In genomic region chr10:131738396-131738735, GRCh38 we compare ENCODE assay signal across 22 cellular contexts.
"Had no signal": no experiment of that assay in that cellular context is flagged by ENCODE, and none has a peak within 500 bp of the region (broad histone marks: within the 10 kb centered on the region; RNA-seq: fewer than 3 reads in every experiment).

No MANE protein-coding gene starts in this region.

- H3K27me3 Mint-ChIP-seq: brain, progenitor cell of endocrine pancreas had no signal

- H3K27ac ChIP-seq: heart left ventricle, right atrium auricular region had no signal

- H3K4me3 ChIP-seq: heart left ventricle, mucosa of descending colon, right atrium auricular region had no signal

- H3K36me3 Mint-ChIP-seq: activated naive CD8-positive, alpha-beta T cell treated with anti-CD3 and anti-CD28 coated beads for 36 hours; brain; WTC11 had no signal

- H3K36me3 ChIP-seq: heart left ventricle, right atrium auricular region had no signal

- H3K4me3 Mint-ChIP-seq: activated naive CD8-positive, alpha-beta T cell treated with anti-CD3 and anti-CD28 coated beads for 36 hours; activated T-helper 1 cell treated with anti-CD3 and anti-CD28 coated beads, Interleukin-12 subunit alpha, Interleukin-12 subunit beta, Interleukin-2, Interleukin-4 antibody, amounts not matched to agents 30 ng/mL and 10 ng/mL and 1 ng/mL, durations not matched to agents 14 hours and 24 hours and 36 hours; brain; dendritic cell treated with granulocyte-macrophage colony-stimulating factor and Interleukin-4, amounts not matched to agents 40 ng/mL and 50 ng/mL, for 4 days; effector memory CD8-positive, alpha-beta T cell; stimulated activated naive CD8-positive, alpha-beta T cell treated with anti-CD3 and anti-CD28 coated beads, Interleukin-15, amount 100 ng/mL, for 72 hours; WTC11 had no signal

- H3K9me3 ChIP-seq: heart left ventricle, mucosa of descending colon, right atrium auricular region had no signal

- H3K27ac Mint-ChIP-seq: activated naive CD8-positive, alpha-beta T cell treated with anti-CD3 and anti-CD28 coated beads for 36 hours; activated T-helper 1 cell treated with anti-CD3 and anti-CD28 coated beads, Interleukin-12 subunit alpha, Interleukin-12 subunit beta, Interleukin-2, Interleukin-4 antibody, amounts not matched to agents 30 ng/mL and 10 ng/mL and 1 ng/mL, durations not matched to agents 14 hours and 24 hours and 36 hours; brain; dendritic cell treated with granulocyte-macrophage colony-stimulating factor and Interleukin-4, amounts not matched to agents 40 ng/mL and 50 ng/mL, for 4 days; effector memory CD8-positive, alpha-beta T cell; naive thymus-derived CD4-positive, alpha-beta T cell; progenitor cell of endocrine pancreas; stimulated activated naive CD8-positive, alpha-beta T cell treated with anti-CD3 and anti-CD28 coated beads, Interleukin-15, amount 100 ng/mL, for 72 hours; WTC11 had no signal

- H3K27me3 ChIP-seq: right atrium auricular region had no signal

- FAIRE-seq: frontal cortex, keratinocyte, TTC549, urothelium cell line had no signal

- H3K4me1 Mint-ChIP-seq: activated naive CD8-positive, alpha-beta T cell treated with anti-CD3 and anti-CD28 coated beads for 36 hours had no signal

- ATAC-seq: effector memory CD8-positive, alpha-beta T cell; heart left ventricle; left lobe of liver; mucosa of descending colon; naive thymus-derived CD4-positive, alpha-beta T cell; WTC11 had no signal

- H3K9me3 Mint-ChIP-seq: activated naive CD8-positive, alpha-beta T cell treated with anti-CD3 and anti-CD28 coated beads for 36 hours; dendritic cell treated with granulocyte-macrophage colony-stimulating factor and Interleukin-4, amounts not matched to agents 40 ng/mL and 50 ng/mL, for 4 days had no signal

- DNase-seq: activated CD4-positive, alpha-beta T cell treated with anti-CD3 and anti-CD28 coated beads for 48 hours; activated naive CD8-positive, alpha-beta T cell treated with anti-CD3 and anti-CD28 coated beads for 36 hours; amygdala; central memory CD4-positive, alpha-beta T cell; effector memory CD8-positive, alpha-beta T cell; heart left ventricle; mucosa of descending colon; naive thymus-derived CD4-positive, alpha-beta T cell; stimulated activated CD4-positive, alpha-beta T cell treated with anti-CD3 and anti-CD28 coated beads, Interleukin-1b, Interleukin-23, amount 100 ng/mL, for 48 hours; stimulated activated naive CD8-positive, alpha-beta T cell treated with anti-CD3 and anti-CD28 coated beads, Interleukin-15, amount 100 ng/mL, for 72 hours; T-helper 2 cell had no signal
